3 cellular contexts compared by ENCODE assay signal in the genomic region with DNA sequence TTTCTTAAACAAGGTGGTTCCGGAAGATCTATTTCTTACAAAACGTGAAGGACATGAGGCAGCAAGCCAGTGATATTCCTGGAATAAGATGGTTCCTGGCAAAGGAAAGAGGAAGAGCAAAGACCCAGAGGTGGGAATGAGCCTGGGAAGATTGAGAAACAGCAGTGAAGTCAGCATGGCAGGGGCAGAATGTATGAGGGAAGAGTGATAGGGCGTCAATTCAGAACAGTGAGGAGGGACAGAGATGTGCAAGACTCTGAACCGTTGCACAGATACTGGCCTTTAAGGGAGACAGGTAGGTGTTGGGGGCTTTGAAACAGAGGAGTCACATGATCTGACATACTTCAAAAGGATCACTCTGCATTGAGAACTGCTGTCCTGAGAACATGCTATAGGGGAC.
TF ChIP-seq lines count a peak whose summit lies in the region.

No MANE protein-coding gene starts in this region.

TF ChIP-seq in HepG2, 621 proteins besides CTCF, POLR2A, EP300 and RAD21:
- TF ChIP-seq ZNF605 (CRISPR knock-in tag; IDR thresholded peaks at IDR 0.05) (no peak), ZNF710 (CRISPR knock-in tag; IDR thresholded peaks at IDR 0.05; ENCODE audit: borderline replicate concordance) (no peak), ZNF772 (CRISPR knock-in tag; IDR thresholded peaks at IDR 0.05) (no peak)

TF ChIP-seq in K562, 482 proteins besides CTCF, POLR2A, EP300 and RAD21:
- TF ChIP-seq, protein P1, sequence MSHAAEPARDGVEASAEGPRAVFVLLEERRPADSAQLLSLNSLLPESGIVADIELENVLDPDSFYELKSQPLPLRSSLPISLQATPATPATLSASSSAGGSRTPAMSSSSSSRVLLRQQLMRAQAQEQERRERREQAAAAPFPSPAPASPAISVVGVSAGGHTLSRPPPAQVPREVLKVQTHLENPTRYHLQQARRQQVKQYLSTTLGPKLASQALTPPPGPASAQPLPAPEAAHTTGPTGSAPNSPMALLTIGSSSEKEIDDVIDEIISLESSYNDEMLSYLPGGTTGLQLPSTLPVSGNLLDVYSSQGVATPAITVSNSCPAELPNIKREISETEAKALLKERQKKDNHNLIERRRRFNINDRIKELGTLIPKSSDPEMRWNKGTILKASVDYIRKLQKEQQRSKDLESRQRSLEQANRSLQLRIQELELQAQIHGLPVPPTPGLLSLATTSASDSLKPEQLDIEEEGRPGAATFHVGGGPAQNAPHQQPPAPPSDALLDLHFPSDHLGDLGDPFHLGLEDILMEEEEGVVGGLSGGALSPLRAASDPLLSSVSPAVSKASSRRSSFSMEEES (CRISPR knock-in tag; IDR thresholded peaks at IDR 0.05): peak; percentile 19; the same call in 1 of the 2 replicates
- no peak for TF ChIP-seq HMG20A (CRISPR knock-in tag; conservative IDR thresholded peaks at IDR 0.05)

TF ChIP-seq in H1, 55 proteins besides CTCF, POLR2A, EP300 and RAD21:
- TF ChIP-seq EZH2 (IDR thresholded peaks at IDR 0.05; ENCODE audit: low read depth, low read length, severe bottlenecking): no peak
- TF ChIP-seq SP2 (IDR thresholded peaks at IDR 0.05; ENCODE audit: low read length): no peak
- TF ChIP-seq NANOG (IDR thresholded peaks at IDR 0.05; ENCODE audit: insufficient read depth, low read depth, low read length, poor library complexity, severe bottlenecking): no peak
- TF ChIP-seq SUZ12 (IDR thresholded peaks at IDR 0.05; ENCODE audit: low read length): no peak
- TF ChIP-seq, protein P2, sequence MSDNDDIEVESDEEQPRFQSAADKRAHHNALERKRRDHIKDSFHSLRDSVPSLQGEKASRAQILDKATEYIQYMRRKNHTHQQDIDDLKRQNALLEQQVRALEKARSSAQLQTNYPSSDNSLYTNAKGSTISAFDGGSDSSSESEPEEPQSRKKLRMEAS (IDR thresholded peaks at IDR 0.05): no peak
- TF ChIP-seq GABPA (IDR thresholded peaks at IDR 0.05; ENCODE audit: borderline replicate concordance, insufficient read depth, low read length): no peak
- no peak for TF ChIP-seq JUND (IDR thresholded peaks at IDR 0.05; ENCODE audit: low read length)
